Comparison of ENCODE assay signal across 1 cellular context in genomic region chr13:50079278-50080157, GRCh38.
TF ChIP-seq lines count a peak whose summit lies in the region.

No MANE protein-coding gene starts in this region.

TF ChIP-seq in GM23338, 12 proteins besides CTCF, POLR2A, EP300 and RAD21 (continued from another document):
- TF ChIP-seq ZNF462 (CRISPR knock-in tag; IDR thresholded peaks at IDR 0.05) (no peak), STAT1 (IDR thresholded peaks at IDR 0.05; ENCODE audit: unreplicated experiment) (no peak)
